In genomic region chr22:47164514-47165337, GRCh38 we compare ENCODE assay signal across 19 cellular contexts.
A peak's percentile ranks its signal among the peaks of the same experiment; 100 is the strongest.
DNase-seq lines count a peak whose midpoint lies in the region; ATAC-seq and TF ChIP-seq lines count a peak whose summit lies in the region.
"Had no signal": no experiment of that assay in that cellular context is flagged by ENCODE, and none has a peak within 500 bp of the region (broad histone marks: within the 10 kb centered on the region; RNA-seq: fewer than 3 reads in every experiment).

No MANE protein-coding gene starts in this region.

- no peaks in the 10 kb centered on the region for H3K27me3 Mint-ChIP-seq in activated naive CD8-positive, alpha-beta T cell treated with anti-CD3 and anti-CD28 coated beads, Interleukin-2, amount 10 ng/mL, durations not matched to agents 7 days and 5 days
- no peaks in the 10 kb centered on the region for H3K27me3 Mint-ChIP-seq in activated naive CD8-positive, alpha-beta T cell treated with anti-CD3 and anti-CD28 coated beads, Interleukin-2, amount 50 U/mL, for 24 hours
- H3K27me3 Mint-ChIP-seq in HFFc6 (ENCODE audit: insufficient read depth) = peaks cover 2% of the 10 kb centered on the region; the same call in 1 of the 2 replicates
- H3K27me3 Mint-ChIP-seq: activated CD4-positive, alpha-beta memory T cell treated with anti-CD3 and anti-CD28 coated beads, Interleukin-2, amount 10 ng/mL, durations not matched to agents 7 days and 5 days; stimulated activated naive B cell treated with anti-CD40 and anti-IgM and Interleukin-4, amounts not matched to agents 10 μg/mL and 1 μg/mL and 100 μg/mL, for 72 hours had no signal

- peak; percentile 11 for DNase-seq in activated naive CD8-positive, alpha-beta T cell treated with anti-CD3 and anti-CD28 coated beads, Interleukin-2, amount 10 ng/mL, durations not matched to agents 7 days and 5 days
- DNase-seq in activated naive CD8-positive, alpha-beta T cell treated with anti-CD3 and anti-CD28 coated beads, Interleukin-2, amount 50 U/mL, for 24 hours = no peak
- peak; percentile 29 for DNase-seq in glomerular endothelial cell (ENCODE audit: extremely low read depth, low read depth, low spot score)
- no peak for DNase-seq in mesendoderm
- peak in 1 of 2 donors; percentile 17 for DNase-seq in upper lobe of left lung
- no peak for DNase-seq in HT-29 (ENCODE audit: low spot score)
- no peak for DNase-seq in HFFc6
- DNase-seq in AG08396 (ENCODE audit: low spot score) = no peak
- DNase-seq: ACHN; activated CD4-positive, alpha-beta memory T cell treated with anti-CD3 and anti-CD28 coated beads, Interleukin-2, amount 10 ng/mL, durations not matched to agents 7 days and 5 days; activated gamma-delta T cell; GOT3; hippocampal formation; NCI-H2029 treated with DMSO at 0.1 percent for 48 hours; OCI-M1; stimulated activated naive B cell treated with anti-CD40 and anti-IgM and Interleukin-4, amounts not matched to agents 10 μg/mL and 1 μg/mL and 100 μg/mL, for 72 hours had no signal

- H3K9me3 Mint-ChIP-seq in activated naive CD8-positive, alpha-beta T cell treated with anti-CD3 and anti-CD28 coated beads, Interleukin-2, amount 10 ng/mL, durations not matched to agents 7 days and 5 days = no peaks in the 10 kb centered on the region
- no peaks in the 10 kb centered on the region for H3K9me3 Mint-ChIP-seq in activated naive CD8-positive, alpha-beta T cell treated with anti-CD3 and anti-CD28 coated beads, Interleukin-2, amount 50 U/mL, for 24 hours
- no peaks in the 10 kb centered on the region for H3K9me3 Mint-ChIP-seq in HFFc6
- H3K9me3 Mint-ChIP-seq: activated CD4-positive, alpha-beta memory T cell treated with anti-CD3 and anti-CD28 coated beads, Interleukin-2, amount 10 ng/mL, durations not matched to agents 7 days and 5 days; stimulated activated naive B cell treated with anti-CD40 and anti-IgM and Interleukin-4, amounts not matched to agents 10 μg/mL and 1 μg/mL and 100 μg/mL, for 72 hours had no signal

- no peak overlapping the region for H4K8ac ChIP-seq in mesendoderm (ENCODE audit: low read depth, low read length)

- no peak overlapping the region for H3K27ac Mint-ChIP-seq in activated naive CD8-positive, alpha-beta T cell treated with anti-CD3 and anti-CD28 coated beads, Interleukin-2, amount 10 ng/mL, durations not matched to agents 7 days and 5 days
- no peak overlapping the region for H3K27ac Mint-ChIP-seq in activated naive CD8-positive, alpha-beta T cell treated with anti-CD3 and anti-CD28 coated beads, Interleukin-2, amount 50 U/mL, for 24 hours
- no peak overlapping the region for H3K27ac Mint-ChIP-seq in HFFc6
- H3K27ac Mint-ChIP-seq: activated CD4-positive, alpha-beta memory T cell treated with anti-CD3 and anti-CD28 coated beads, Interleukin-2, amount 10 ng/mL, durations not matched to agents 7 days and 5 days; stimulated activated naive B cell treated with anti-CD40 and anti-IgM and Interleukin-4, amounts not matched to agents 10 μg/mL and 1 μg/mL and 100 μg/mL, for 72 hours had no signal

- no peak overlapping the region for H3K18ac ChIP-seq in mesendoderm (ENCODE audit: low read length)

- peak overlapping the region; percentile 15 for H3K56ac ChIP-seq in mesendoderm (ENCODE audit: low read length)

- H3K4me1 ChIP-seq in mesendoderm (ENCODE audit: control insufficient read depth, low read depth, low read length) = no peaks in the 10 kb centered on the region
- peaks cover 0 to 11% (median 0%) of the 10 kb centered on the region in 4 donors for H3K4me1 ChIP-seq in upper lobe of left lung

- H3K27me3 ChIP-seq in mesendoderm (ENCODE audit: insufficient read depth, low read length, poor library complexity) (no peaks in the 10 kb centered on the region), upper lobe of left lung (no peaks in the 10 kb centered on the region)
- H3K27me3 ChIP-seq: neutrophil had no signal

- H3K79me1 ChIP-seq in mesendoderm (ENCODE audit: low read length) = no peaks in the 10 kb centered on the region

- no peak overlapping the region for H3K9ac ChIP-seq in mesendoderm (ENCODE audit: low read length)

- H2BK15ac ChIP-seq in mesendoderm (replicated peaks; ENCODE audit: low read depth) = no peak overlapping the region

- ATAC-seq in activated naive CD8-positive, alpha-beta T cell treated with anti-CD3 and anti-CD28 coated beads, Interleukin-2, amount 10 ng/mL, durations not matched to agents 7 days and 5 days (ENCODE audit: low read depth) = no peak
- no peak for ATAC-seq in activated naive CD8-positive, alpha-beta T cell treated with anti-CD3 and anti-CD28 coated beads, Interleukin-2, amount 50 U/mL, for 24 hours
- no peak for ATAC-seq in upper lobe of left lung (ENCODE audit: low FRiP score in 2 of 2)
- ATAC-seq: GM12878; stimulated activated naive B cell treated with anti-CD40 and anti-IgM and Interleukin-4, amounts not matched to agents 10 μg/mL and 1 μg/mL and 100 μg/mL, for 72 hours had no signal

- H3K23ac ChIP-seq in mesendoderm (ENCODE audit: low read length) = peak overlapping the region; percentile 80

- H2BK120ac ChIP-seq in mesendoderm (ENCODE audit: low read depth, low read length) = no peak overlapping the region

- no peaks in the 10 kb centered on the region for H3K9me3 ChIP-seq in upper lobe of left lung
- H3K9me3 ChIP-seq: neutrophil had no signal

- no peaks in the 10 kb centered on the region for H3K36me3 Mint-ChIP-seq in activated naive CD8-positive, alpha-beta T cell treated with anti-CD3 and anti-CD28 coated beads, Interleukin-2, amount 10 ng/mL, durations not matched to agents 7 days and 5 days
- peaks cover 4% of the 10 kb centered on the region for H3K36me3 Mint-ChIP-seq in activated naive CD8-positive, alpha-beta T cell treated with anti-CD3 and anti-CD28 coated beads, Interleukin-2, amount 50 U/mL, for 24 hours (ENCODE audit: low read depth)
- no peaks in the 10 kb centered on the region; the same call in 1 of the 2 replicates for H3K36me3 Mint-ChIP-seq in HFFc6 (ENCODE audit: low read depth)

- no peak overlapping the region for H2AK5ac ChIP-seq in mesendoderm (ENCODE audit: low read length)

- no peak overlapping the region for H4K5ac ChIP-seq in mesendoderm (ENCODE audit: low read length)

- H3K36me3 ChIP-seq in mesendoderm (ENCODE audit: control insufficient read depth, insufficient read depth, low read length) = no peaks in the 10 kb centered on the region
- peaks cover 0 to 7% (median under 1%) of the 10 kb centered on the region in 4 donors for H3K36me3 ChIP-seq in upper lobe of left lung

- no CpG with 5 or more reads among the region's 28 CpGs for WGBS in mesendoderm (ENCODE audit: extremely low coverage, insufficient coverage, low lambda C conversion rate)
- WGBS in upper lobe of left lung, 2 donors = 79 to 83% methylated on average over 15 to 28 of the region's 28 CpGs

- no peak for TF ChIP-seq POLR2A in upper lobe of left lung (IDR thresholded peaks at IDR 0.05)

- no peak overlapping the region for H3K4me3 Mint-ChIP-seq in activated naive CD8-positive, alpha-beta T cell treated with anti-CD3 and anti-CD28 coated beads, Interleukin-2, amount 10 ng/mL, durations not matched to agents 7 days and 5 days
- H3K4me3 Mint-ChIP-seq in activated naive CD8-positive, alpha-beta T cell treated with anti-CD3 and anti-CD28 coated beads, Interleukin-2, amount 50 U/mL, for 24 hours = no peak overlapping the region
- no peak overlapping the region for H3K4me3 Mint-ChIP-seq in HFFc6
- H3K4me3 Mint-ChIP-seq: activated CD4-positive, alpha-beta memory T cell treated with anti-CD3 and anti-CD28 coated beads, Interleukin-2, amount 10 ng/mL, durations not matched to agents 7 days and 5 days; stimulated activated naive B cell treated with anti-CD40 and anti-IgM and Interleukin-4, amounts not matched to agents 10 μg/mL and 1 μg/mL and 100 μg/mL, for 72 hours had no signal

- no peak for TF ChIP-seq EP300 in upper lobe of left lung (IDR thresholded peaks at IDR 0.05)

- POLR2A ChIA-PET in activated naive CD8-positive, alpha-beta T cell treated with anti-CD3 and anti-CD28 coated beads, Interleukin-2, amount 10 ng/mL, durations not matched to agents 7 days and 5 days (lab: Charles Lee) = no interaction called here

- no peaks in the 10 kb centered on the region for H3K4me1 Mint-ChIP-seq in activated naive CD8-positive, alpha-beta T cell treated with anti-CD3 and anti-CD28 coated beads, Interleukin-2, amount 10 ng/mL, durations not matched to agents 7 days and 5 days
- H3K4me1 Mint-ChIP-seq in activated naive CD8-positive, alpha-beta T cell treated with anti-CD3 and anti-CD28 coated beads, Interleukin-2, amount 50 U/mL, for 24 hours = no peaks in the 10 kb centered on the region
- H3K4me1 Mint-ChIP-seq in HFFc6 (ENCODE audit: low read depth) = no peaks in the 10 kb centered on the region
- H3K4me1 Mint-ChIP-seq: activated CD4-positive, alpha-beta memory T cell treated with anti-CD3 and anti-CD28 coated beads, Interleukin-2, amount 10 ng/mL, durations not matched to agents 7 days and 5 days had no signal

- H3K27ac ChIP-seq in mesendoderm (ENCODE audit: low read depth, low read length) = no peak overlapping the region
- H3K27ac ChIP-seq in upper lobe of left lung = peak overlapping the region; percentile 16 to 62 (median 48)
- H3K27ac ChIP-seq: neutrophil, SK-N-MC had no signal

- H3K79me2 ChIP-seq in mesendoderm (ENCODE audit: control insufficient read depth, insufficient read depth, low read length) = no peaks in the 10 kb centered on the region

- H3K4ac ChIP-seq in mesendoderm (ENCODE audit: low read depth, low read length) = no peak overlapping the region

- H2BK5ac ChIP-seq in mesendoderm (ENCODE audit: low read length) = no peak overlapping the region

- no peak overlapping the region for H3K4me2 ChIP-seq in mesendoderm (ENCODE audit: low read length)

- H3K4me3 ChIP-seq in mesendoderm (ENCODE audit: low read length) (no peak overlapping the region), upper lobe of left lung (no peak overlapping the region)
- H3K4me3 ChIP-seq: GM12878, SK-N-MC had no signal

- TF ChIP-seq CTCF in upper lobe of left lung (IDR thresholded peaks at IDR 0.05) (no peak), HFFc6 (IDR thresholded peaks at IDR 0.05) (no peak)

Comparison
In these comparisons a context has a peak if more than half of its experiments do, and no peak if none do; other contexts are left out.
1. DNase-seq: peak in activated naive CD8-positive, alpha-beta T cell treated with anti-CD3 and anti-CD28 coated beads, Interleukin-2, amount 10 ng/mL, durations not matched to agents 7 days and 5 days (single experiment) and glomerular endothelial cell (single experiment); none in activated naive CD8-positive, alpha-beta T cell treated with anti-CD3 and anti-CD28 coated beads, Interleukin-2, amount 50 U/mL, for 24 hours (single experiment), mesendoderm (single experiment), HT-29 (single experiment), HFFc6 (single experiment) and AG08396 (single experiment).